ENCODE assay signal across 23 cellular contexts in the genomic region with DNA sequence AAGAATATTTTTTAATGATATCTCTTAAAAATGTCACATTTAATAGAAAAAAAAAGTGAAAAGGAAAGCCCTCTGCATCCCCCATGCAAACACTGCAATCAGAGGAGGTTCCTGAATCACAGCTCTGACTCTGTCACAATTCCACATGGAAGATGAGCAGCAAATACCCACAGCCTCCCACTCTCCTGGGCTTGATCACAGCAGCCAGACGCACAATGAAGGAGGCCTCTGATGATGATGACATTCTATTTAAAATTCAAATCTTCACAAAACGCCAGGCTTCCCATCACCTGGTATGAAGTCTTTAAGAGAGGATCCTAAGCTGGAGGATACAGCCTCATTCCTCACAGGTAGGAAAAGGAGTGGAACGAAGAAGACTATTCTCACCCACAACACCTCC. TPM values are rescaled to one million over a fixed set of nuclear protein-coding genes. Genes with fewer than 3 reads are reported as not detected.
DNase-seq lines count a peak whose midpoint lies in the region; ATAC-seq, FAIRE-seq and TF ChIP-seq lines count a peak whose summit lies in the region.
"Had no signal": no experiment of that assay in that cellular context is flagged by ENCODE, and none has a peak within 500 bp of the region (broad histone marks: within the 10 kb centered on the region; RNA-seq: fewer than 3 reads in every experiment).

No MANE protein-coding gene starts in this region.

- BruUV-seq in K562 (replicated peaks; lab: Mats Ljungman, UMichigan): no TSS peak

- whole genome bisulfite sequencing in K562 (ENCODE audit: insufficient coverage, low coverage, missing lambda C conversion rate): 0% methylated on average over 3 of the region's 3 CpGs
- 67% methylated on average over 3 of the region's 3 CpGs for WGBS in smooth muscle cell (ENCODE audit: low lambda C conversion rate)

- intact Hi-C loops in K562 (cut with micrococcal nuclease) (loop anchor here (10.0 kb wide), 1 partner anchor 49 kb away; no protein-coding TSS in a partner anchor), head of caudate nucleus (cut with DNase I) (no loop called here)

- peaks cover 6% of the 10 kb centered on the region for H4K20me1 ChIP-seq in K562 (replicated peaks; ENCODE audit: control insufficient read depth, insufficient read depth, low read length)
- H4K20me1 ChIP-seq in smooth muscle cell (ENCODE audit: low read depth): no peaks in the 10 kb centered on the region

- no peak for TF ChIP-seq RAD21 in K562 (CRISPR knock-in tag; conservative IDR thresholded peaks at IDR 0.05 in 1 of 2, IDR thresholded peaks at IDR 0.05 in 1 of 2)

- FAIRE-seq in K562 (lab: Jason Lieb, UNC): no peak
- FAIRE-seq: A549, G401.6, GM12878, GM18507 had no signal

- no peaks in the 10 kb centered on the region for H3K9me3 ChIP-seq in K562 (replicated peaks; ENCODE audit: control insufficient read depth, insufficient read depth, low read depth, low read length)
- no peaks in the 10 kb centered on the region for H3K9me3 ChIP-seq in smooth muscle cell (replicated peaks; ENCODE audit: low read depth)
- H3K9me3 ChIP-seq: A549, Caco-2 had no signal

- TF ChIP-seq CTCF in K562 (IDR thresholded peaks at IDR 0.05 in 2 of 3, conservative IDR thresholded peaks at IDR 0.05 in 1 of 3; ENCODE audit: insufficient read depth in 2 of 3, low read depth in 1 of 3, low read length in 3 of 3) (no peak), smooth muscle cell (IDR thresholded peaks at IDR 0.05; ENCODE audit: borderline replicate concordance, insufficient read depth, poor library complexity, severe bottlenecking) (no peak)

- no peak overlapping the region for H3K4me3 ChIP-seq in K562
- H3K4me3 ChIP-seq in smooth muscle cell: no peak overlapping the region
- H3K4me3 ChIP-seq: A549, GM12878, GM23338 had no signal

- TF ChIP-seq EP300 in K562 (IDR thresholded peaks at IDR 0.05; ENCODE audit: low read length): no peak

- H3K27me3 ChIP-seq in K562 (ENCODE audit: control insufficient read depth in 2 of 2, insufficient read depth in 2 of 2, low read length in 2 of 2): peaks cover 23 to 26% of the 10 kb centered on the region in 2 experiments
- peaks cover 21% of the 10 kb centered on the region for H3K27me3 ChIP-seq in smooth muscle cell (ENCODE audit: low read depth)

- no peak overlapping the region for H3K27ac ChIP-seq in K562 (ENCODE audit: extremely low read depth, low read depth, low read length)
- no peak overlapping the region for H3K27ac ChIP-seq in smooth muscle cell (ENCODE audit: low read depth)
- H3K27ac ChIP-seq: A549 had no signal

- no peak for ATAC-seq in K562
- ATAC-seq: A549, GM12878, GM23338, HCT116 had no signal

- no peak overlapping the region for H2AFZ ChIP-seq in K562 (ENCODE audit: low read depth, low read length)
- H2AFZ ChIP-seq in smooth muscle cell (ENCODE audit: low read depth): no peak overlapping the region
- H2AFZ ChIP-seq: GM23338 had no signal

- H3K79me2 ChIP-seq in K562 (ENCODE audit: control insufficient read depth, insufficient read depth, low read length) (no peaks in the 10 kb centered on the region), smooth muscle cell (ENCODE audit: low read depth) (no peaks in the 10 kb centered on the region)

- no peaks in the 10 kb centered on the region for H3K4me1 ChIP-seq in K562 (replicated peaks in 1 of 2; ENCODE audit: control insufficient read depth in 2 of 2, insufficient read depth in 2 of 2, low read length in 2 of 2)
- H3K4me1 ChIP-seq in smooth muscle cell (ENCODE audit: low read depth): no peaks in the 10 kb centered on the region

- in situ Hi-C loops in K562 (cut with MboI): no loop called here

- H3F3A ChIP-seq in smooth muscle cell (ENCODE audit: low read depth): no peaks in the 10 kb centered on the region

- POLR2A ChIA-PET in K562 (lab: Yijun Ruan, JAX): no interaction called here

- H3K4me2 ChIP-seq in K562 (ENCODE audit: insufficient read depth, low read length): no peak overlapping the region
- H3K4me2 ChIP-seq in smooth muscle cell: no peak overlapping the region
- H3K4me2 ChIP-seq: A549, GM23338 had no signal

- CTCF ChIA-PET in K562 (lab: Yijun Ruan, JAX; ENCODE audit: low intra/inter-chr PET ratio): no interaction called here

- H3K9me1 ChIP-seq in K562 (ENCODE audit: control insufficient read depth, insufficient read depth, low read length): no peaks in the 10 kb centered on the region

- no peaks in the 10 kb centered on the region for H3K36me3 ChIP-seq in K562 (ENCODE audit: control insufficient read depth, insufficient read depth, low read length)
- H3K36me3 ChIP-seq in smooth muscle cell (ENCODE audit: low read depth): no peaks in the 10 kb centered on the region

- DNase-seq in Ammon's horn (ENCODE audit: low spot score) (peak; percentile 64), K562 (ENCODE audit: extremely low read depth in 1 of 4, low spot score in 3 of 4) (no peak), head of caudate nucleus (peak in 36 of 42 donors; percentile 9 to 86 (median 54)), occipital lobe (lab: John Stamatoyannopoulos, UW) (peak; percentile 2), activated gamma-delta T cell treated with Interleukin-2 at 50 U/mL for 16 hours (no peak), GM03348 (ENCODE audit: low spot score) (no peak), smooth muscle cell (lab: John Stamatoyannopoulos, UW; ENCODE audit: unreplicated experiment) (no peak), COLO829 (ENCODE audit: low spot score) (no peak)
- DNase-seq: 8988T; ACHN; AML-193; C1 segment of cervical spinal cord; Caco-2; CD4-positive, alpha-beta memory T cell; DMS153; DND-41; H9 had no signal

- H3K9ac ChIP-seq in K562 (ENCODE audit: insufficient read depth in 1 of 2, low read depth in 2 of 2, low read length in 2 of 2) (no peak overlapping the region), smooth muscle cell (ENCODE audit: low read depth) (no peak overlapping the region)

- no peak for TF ChIP-seq POLR2A in K562 (conservative IDR thresholded peaks at IDR 0.05)

TF ChIP-seq in K562, 482 proteins besides CTCF, POLR2A, EP300 and RAD21:
- 0 out of 2 replicates have a peak, but pooled peaks have one; percentile 6 for TF ChIP-seq FOXJ2 (tag; IDR thresholded peaks at IDR 0.05)
- no peak for TF ChIP-seq PHB2 (IDR thresholded peaks at IDR 0.05; ENCODE audit: low read depth)
- no peak for TF ChIP-seq RFX5 (IDR thresholded peaks at IDR 0.05; ENCODE audit: low read depth, low read length)

RNA-seq across cellular contexts. Expression of gene DIS3L, which starts 9.1 kb away (rescaled TPM):
- total RNA-seq in K562 (2011; cell fraction: chromatin; rRNA removed; ENCODE audit: low replicate concordance): 20.0 and 41.6 TPM in 2 replicates
- total RNA-seq in K562 (2011; cell fraction: nucleolus; rRNA removed): 15.7 and 16.5 TPM in 2 replicates
- 16.1 and 17.0 TPM in 2 replicates for total RNA-seq in K562 (2011; cell fraction: nucleoplasm; rRNA removed)
- total RNA-seq in K562 (2014; rRNA removed) (11.8 and 16.2 TPM in 2 replicates), K562 (2014; rRNA removed; fragmentation: Illumina TruSeq; extraction: Trizol) (25.0 and 25.4 TPM in 2 replicates), K562 (2015; rRNA removed; fragmentation: Illumina TruSeq; extraction: Trizol) (25.4 and 25.6 TPM in 2 replicates), K562 (2021) (16.6 and 16.9 TPM in 2 replicates), occipital lobe (32.1 TPM), smooth muscle cell (15.2 and 15.4 TPM in 2 replicates)
- polyA plus RNA-seq in K562 (2011; rRNA removed) (19.8 and 34.6 TPM in 2 replicates), K562 (2014; fragmentation: Illumina TruSeq; extraction: Trizol) (16.4 and 19.4 TPM in 2 replicates), K562 (2014; fragmentation: Nextera tagmentation; extraction: Ambion mirVana) (1 to 10 TPM; 5.9 to 6.4 TPM), K562 (2014; rRNA removed) (15.1 and 15.3 TPM in 2 replicates), smooth muscle cell (10.5 and 17.0 TPM in 2 replicates)
- 6.5 and 11.5 TPM in 2 replicates for polyA plus RNA-seq in K562 (2011; cell fraction: cytosol; rRNA removed)
- 7.7 and 9.5 TPM in 2 replicates for polyA plus RNA-seq in K562 (2011; cell fraction: nucleus; rRNA removed)
- 13.2 and 20.8 TPM in 2 replicates for polyA plus RNA-seq in K562 (2012)
- 77.1 and 80.9 TPM in 2 replicates for polyA minus RNA-seq in K562 (2011; rRNA and poly(A)+ RNA removed)
- 9.5 and 21.1 TPM in 2 replicates for polyA minus RNA-seq in K562 (2011; cell fraction: cytosol; rRNA and poly(A)+ RNA removed)
- polyA minus RNA-seq in K562 (2011; cell fraction: nucleus; rRNA and poly(A)+ RNA removed): 11.8 and 20.4 TPM in 2 replicates

RNA-seq across cellular contexts. Expression of gene MEGF11, which starts 30.7 kb away (rescaled TPM):
- total RNA-seq in K562 (2011; cell fraction: chromatin; rRNA removed; ENCODE audit: low replicate concordance): 0.26 TPM in 1 of 2 replicates, not detected in the other
- 0.66 TPM in 1 of 2 replicates, not detected in the other for total RNA-seq in K562 (2011; cell fraction: nucleolus; rRNA removed)
- total RNA-seq in K562 (2011; cell fraction: nucleoplasm; rRNA removed): 0.46 TPM in 1 of 2 replicates, not detected in the other
- not detected in 2 replicates for total RNA-seq in K562 (2014; rRNA removed)
- not detected in 2 replicates for total RNA-seq in K562 (2014; rRNA removed; fragmentation: Illumina TruSeq; extraction: Trizol)
- total RNA-seq in K562 (2015; rRNA removed; fragmentation: Illumina TruSeq; extraction: Trizol): not detected in 2 replicates
- total RNA-seq in K562 (2021): not detected in 2 replicates
- polyA plus RNA-seq in K562 (2011; rRNA removed): not detected in 2 replicates
- polyA plus RNA-seq in K562 (2011; cell fraction: cytosol; rRNA removed): 0.18 TPM in 1 of 2 replicates, not detected in the other
- not detected in 2 replicates for polyA plus RNA-seq in K562 (2011; cell fraction: nucleus; rRNA removed)
- polyA plus RNA-seq in K562 (2012): 0.44 and 1.9 TPM in 2 replicates
- not detected in 2 replicates for polyA plus RNA-seq in K562 (2014; fragmentation: Illumina TruSeq; extraction: Trizol)
- polyA plus RNA-seq in K562 (2014; fragmentation: Nextera tagmentation; extraction: Ambion mirVana): under 1 TPM; 0.06 to 0.20 TPM
- polyA plus RNA-seq in K562 (2014; rRNA removed): 0.23 TPM in 1 of 2 replicates, not detected in the other
- not detected in 2 replicates for polyA minus RNA-seq in K562 (2011; rRNA and poly(A)+ RNA removed)
- not detected in 2 replicates for polyA minus RNA-seq in K562 (2011; cell fraction: cytosol; rRNA and poly(A)+ RNA removed)
- 0.44 TPM in 1 of 2 replicates, not detected in the other for polyA minus RNA-seq in K562 (2011; cell fraction: nucleus; rRNA and poly(A)+ RNA removed)
- 0.78 TPM for total RNA-seq in occipital lobe
- total RNA-seq in smooth muscle cell: not detected in 2 replicates
- 0.08 and 0.40 TPM in 2 replicates for polyA plus RNA-seq in smooth muscle cell
- total RNA-seq: CD4-positive, alpha-beta memory T cell had no signal

Comparison
In these comparisons a context has a peak if more than half of its experiments do, and no peak if none do; other contexts are left out.
1. DNase-seq: peak in Ammon's horn (single experiment), head of caudate nucleus (36 of 42) and occipital lobe (single experiment); none in K562 (0 of 4), activated gamma-delta T cell treated with Interleukin-2 at 50 U/mL for 16 hours (single experiment), GM03348 (single experiment), smooth muscle cell (single experiment) and COLO829 (single experiment).